In genomic region chr12:25884024-25884919, GRCh38 we compare ENCODE assay signal across 15 cellular contexts.
A peak's percentile ranks its signal among the peaks of the same experiment; 100 is the strongest.
DNase-seq lines count a peak whose midpoint lies in the region; ATAC-seq and TF ChIP-seq lines count a peak whose summit lies in the region.
"Had no signal": no experiment of that assay in that cellular context is flagged by ENCODE, and none has a peak within 500 bp of the region (broad histone marks: within the 10 kb centered on the region; RNA-seq: fewer than 3 reads in every experiment).

No MANE protein-coding gene starts in this region.

- H3K4me3 ChIP-seq in WERI-Rb-1 (ENCODE audit: low read depth, low read length) = peak overlapping the region; percentile 8; the same call in 1 of the 2 replicates
- no peak overlapping the region for H3K4me3 ChIP-seq in lower lobe of right lung
- no peak overlapping the region for H3K4me3 ChIP-seq in upper lobe of left lung

- intact Hi-C loops in lower lobe of right lung (cut with DNase I) = no loop called here

- H3K27me3 ChIP-seq in WERI-Rb-1 (ENCODE audit: insufficient read depth, low read depth, severe bottlenecking) (no peaks in the 10 kb centered on the region), lower lobe of right lung (ENCODE audit: low read depth) (no peaks in the 10 kb centered on the region), upper lobe of left lung (no peaks in the 10 kb centered on the region)

- H3K4me1 ChIP-seq in lower lobe of right lung (no peaks in the 10 kb centered on the region), upper lobe of left lung (no peaks in the 10 kb centered on the region)

- WGBS in upper lobe of left lung, 2 donors = 95 to 96% methylated on average over 13 to 34 of the region's 36 CpGs

- H3K9me3 ChIP-seq in WERI-Rb-1 (ENCODE audit: severe bottlenecking) = no peaks in the 10 kb centered on the region
- no peaks in the 10 kb centered on the region for H3K9me3 ChIP-seq in lower lobe of right lung
- no peaks in the 10 kb centered on the region for H3K9me3 ChIP-seq in upper lobe of left lung

- H3K36me3 ChIP-seq in WERI-Rb-1 = no peaks in the 10 kb centered on the region
- H3K36me3 ChIP-seq in lower lobe of right lung = no peaks in the 10 kb centered on the region
- no peaks in the 10 kb centered on the region for H3K36me3 ChIP-seq in upper lobe of left lung

- no peak for TF ChIP-seq POLR2A in upper lobe of left lung (IDR thresholded peaks at IDR 0.05)

- H3K27ac ChIP-seq in WERI-Rb-1 (no peak overlapping the region), lower lobe of right lung (no peak overlapping the region), upper lobe of left lung (no peak overlapping the region)
- H3K27ac ChIP-seq: 22Rv1 had no signal

- peak; percentile 29 for DNase-seq in NCI-H510A treated with DMSO at 0.1 percent for 48 hours (lab: John Stamatoyannopoulos, UW)
- no peak for DNase-seq in NCI-H510A (lab: John Stamatoyannopoulos, UW)
- no peak for DNase-seq in WERI-Rb-1
- DNase-seq in lower lobe of right lung = no peak
- peak in 1 of 2 donors; percentile 70 for DNase-seq in upper lobe of left lung
- no peak for DNase-seq in germinal center (ENCODE audit: low spot score)
- DNase-seq: CD8-positive, alpha-beta memory T cell; DMS 273 treated with DMSO at 0.1 percent for 48 hours; NCI-H1436; NCI-H2029 treated with DMSO at 0.1 percent for 48 hours; Right ventricle myocardium superior had no signal

- no peak for TF ChIP-seq CTCF in WERI-Rb-1 (IDR thresholded peaks at IDR 0.05; ENCODE audit: low read depth, low read length)
- TF ChIP-seq CTCF in lower lobe of right lung (IDR thresholded peaks at IDR 0.05) = no peak
- TF ChIP-seq CTCF in upper lobe of left lung (IDR thresholded peaks at IDR 0.05) = no peak

- ATAC-seq in lower lobe of right lung (peak; percentile 11 to 48), upper lobe of left lung (ENCODE audit: low FRiP score in 2 of 2) (peak; percentile 38 to 71), HG03097 (IDR thresholded peaks at IDR 0.05; ENCODE audit: low FRiP score, unreplicated experiment) (no peak), GM18502 (IDR thresholded peaks at IDR 0.05; ENCODE audit: poor library complexity, unreplicated experiment) (no peak)
- ATAC-seq: SK-N-SH treated with all-trans-retinoic acid at 6 μM for 48 hours had no signal

- no peak for TF ChIP-seq EP300 in upper lobe of left lung (IDR thresholded peaks at IDR 0.05)

Comparison
In these comparisons a context has a peak if more than half of its experiments do, and no peak if none do; other contexts are left out.
1. ATAC-seq: peak in lower lobe of right lung (2 of 2) and upper lobe of left lung (2 of 2); none in HG03097 (single experiment) and GM18502 (single experiment).